ENCODE assay signal across 8 cellular contexts in the genomic region with DNA sequence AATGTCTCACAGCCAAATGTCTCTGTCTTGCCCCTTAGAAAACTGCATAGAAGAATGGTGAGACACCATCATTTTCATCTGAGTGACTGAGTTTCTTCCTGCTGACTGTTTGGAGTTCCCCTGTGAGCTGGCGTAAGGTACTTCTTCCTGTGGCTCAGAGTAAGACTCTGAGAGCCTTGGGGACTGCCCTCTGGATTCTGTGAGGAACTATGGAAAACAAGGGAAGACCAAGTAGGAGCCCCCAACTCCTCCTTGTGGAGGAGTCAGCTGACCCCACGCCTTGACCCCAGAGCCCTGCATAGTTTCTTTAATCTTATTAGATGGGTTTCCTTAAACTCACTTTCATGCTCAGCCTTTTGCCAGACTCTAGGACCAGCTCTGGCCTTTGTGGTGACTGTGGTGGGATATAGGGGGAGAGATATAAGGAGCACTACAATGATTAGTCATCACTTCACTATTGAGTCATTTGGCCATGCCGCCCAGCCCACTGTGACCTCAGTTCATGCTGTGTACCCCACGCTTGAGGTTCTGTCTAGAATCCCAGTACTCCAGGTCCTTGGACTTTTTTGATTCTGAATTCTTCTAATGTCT. TPM values are rescaled to one million over a fixed set of nuclear protein-coding genes. Genes with fewer than 3 reads are reported as not detected.
DNase-seq lines count a peak whose midpoint lies in the region; ATAC-seq, FAIRE-seq and TF ChIP-seq lines count a peak whose summit lies in the region.

No MANE protein-coding gene starts in this region.

- H4K20me1 ChIP-seq in fibroblast of lung (ENCODE audit: control insufficient read depth, extremely low read depth, insufficient read depth, low read length): no peaks in the 10 kb centered on the region

- H3K4me3 ChIP-seq in ACC112 (ENCODE audit: low read depth, low read length) (peak overlapping the region; percentile 3; the same call in 1 of the 2 replicates), fibroblast of lung (replicated peaks in 1 of 4; ENCODE audit: control extremely low read depth in 1 of 4, insufficient read depth in 1 of 4, low read depth in 3 of 4, low read length in 4 of 4) (no peak overlapping the region)

- H3K9ac ChIP-seq in fibroblast of lung (ENCODE audit: insufficient read depth, low read length): no peak overlapping the region

- H2AFZ ChIP-seq in ACC112 (ENCODE audit: low read length, unreplicated experiment): no peak overlapping the region
- no peak overlapping the region for H2AFZ ChIP-seq in fibroblast of lung (ENCODE audit: low read length)

- H3K4me1 ChIP-seq in ACC112 (ENCODE audit: control insufficient read depth, insufficient read depth, low read length, unreplicated experiment) (peaks cover 51% of the 10 kb centered on the region), fibroblast of lung (ENCODE audit: control insufficient read depth, extremely low read depth, insufficient read depth, low read length) (peaks cover 9% of the 10 kb centered on the region)

- H3K79me2 ChIP-seq in ACC112 (ENCODE audit: control insufficient read depth, insufficient read depth, low read length, unreplicated experiment) (peaks cover 7% of the 10 kb centered on the region), fibroblast of lung (ENCODE audit: control insufficient read depth, insufficient read depth, low read length) (peaks cover 4% of the 10 kb centered on the region)

- DNase-seq in activated CD4-positive, alpha-beta T cell treated with anti-CD3 and anti-CD28 coated beads for 48 hours: peak; percentile 79
- DNase-seq in fibroblast of lung (ENCODE audit: low read depth in 2 of 2) (peak; percentile 48 to 90), urothelium cell line (ENCODE audit: low spot score) (peak; percentile 37), DMS153 (lab: John Stamatoyannopoulos, UW) (no peak), GOT3 (lab: John Stamatoyannopoulos, UW) (no peak)

- no peak for TF ChIP-seq CTCF in fibroblast of lung (conservative IDR thresholded peaks at IDR 0.05 in 1 of 2, IDR thresholded peaks at IDR 0.05 in 1 of 2; ENCODE audit: low read depth in 1 of 2, low read length in 2 of 2)

- no peaks in the 10 kb centered on the region for H3K36me3 ChIP-seq in ACC112 (ENCODE audit: insufficient read depth, low read length)
- H3K36me3 ChIP-seq in fibroblast of lung (ENCODE audit: control insufficient read depth, insufficient read depth, low read length): no peaks in the 10 kb centered on the region

- no peaks in the 10 kb centered on the region for H3K27me3 ChIP-seq in ACC112 (ENCODE audit: insufficient read depth, low read length)
- no peaks in the 10 kb centered on the region for H3K27me3 ChIP-seq in fibroblast of lung (ENCODE audit: control insufficient read depth, insufficient read depth, low read length)

- H3K27ac ChIP-seq in ACC112 (ENCODE audit: low read depth, low read length): peak overlapping the region; percentile 92
- H3K27ac ChIP-seq in fibroblast of lung (ENCODE audit: insufficient read depth, low read length): peak overlapping the region; percentile 16

- ATAC-seq in GM19395 (IDR thresholded peaks at IDR 0.05; ENCODE audit: unreplicated experiment): peak; percentile 89
- ATAC-seq in HG03432 (IDR thresholded peaks at IDR 0.05; ENCODE audit: unreplicated experiment): peak; percentile 85

- peak overlapping the region; percentile 8 for H3K4me2 ChIP-seq in fibroblast of lung (ENCODE audit: extremely low read depth, insufficient read depth, low read length)

- no peaks in the 10 kb centered on the region for H3K9me3 ChIP-seq in fibroblast of lung (ENCODE audit: control insufficient read depth, insufficient read depth, low read depth, low read length)

- FAIRE-seq in urothelium cell line (lab: Jason Lieb, UNC): no peak

RNA-seq across cellular contexts. Expression of gene FAM133B, which starts 51.8 kb away (rescaled TPM):
- total RNA-seq in fibroblast of lung: 13.6 and 20.3 TPM in 2 replicates
- polyA plus RNA-seq in fibroblast of lung: 21.8 and 22.0 TPM in 2 replicates
- 19.6 and 21.3 TPM in 2 replicates for polyA plus RNA-seq in fibroblast of lung (2012)
- 0.31 and 3.0 TPM in 2 replicates for polyA minus RNA-seq in fibroblast of lung (ENCODE audit: low replicate concordance)

Comparison
In these comparisons a context has a peak if more than half of its experiments do, and no peak if none do; other contexts are left out.
1. DNase-seq: peak in activated CD4-positive, alpha-beta T cell treated with anti-CD3 and anti-CD28 coated beads for 48 hours (single experiment), fibroblast of lung (2 of 2) and urothelium cell line (single experiment); none in DMS153 (single experiment) and GOT3 (single experiment).